Comparison of ENCODE assay signal across 21 cellular contexts in the genomic region with DNA sequence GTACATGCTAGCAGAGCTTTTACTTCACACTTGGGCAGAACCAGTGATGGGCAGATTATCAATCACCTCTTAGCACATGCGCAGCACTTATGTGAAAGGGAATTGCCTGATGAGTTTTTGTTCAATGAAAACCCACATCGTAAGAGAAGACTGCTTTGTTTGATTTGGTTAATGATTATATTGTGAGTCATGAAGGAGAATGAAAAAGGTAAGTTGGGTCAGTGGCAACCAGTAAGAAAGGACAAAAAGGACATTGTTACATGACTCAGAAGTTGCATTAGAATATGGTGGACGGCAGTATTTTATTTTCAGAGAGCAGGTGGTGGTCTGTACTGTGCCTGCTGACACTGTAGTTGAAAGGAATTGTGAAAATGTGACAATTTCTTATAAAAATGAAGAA.
DNase-seq lines count a peak whose midpoint lies in the region; ATAC-seq, FAIRE-seq and TF ChIP-seq lines count a peak whose summit lies in the region.
"Had no signal": no experiment of that assay in that cellular context is flagged by ENCODE, and none has a peak within 500 bp of the region (broad histone marks: within the 10 kb centered on the region; RNA-seq: fewer than 3 reads in every experiment).

No MANE protein-coding gene starts in this region.

- H3K9me3 ChIP-seq in Karpas-422 (ENCODE audit: low read length) (no peaks in the 10 kb centered on the region), liver (ENCODE audit: control insufficient read depth in 4 of 4, low read length in 3 of 4) (no peaks in the 10 kb centered on the region)
- H3K9me3 ChIP-seq: esophagus muscularis mucosa, uterus had no signal

- peak overlapping the region; percentile 50 for H3K27ac ChIP-seq in Karpas-422 (ENCODE audit: low read length)
- peak overlapping the region in 1 of 2 donors; percentile 52 for H3K27ac ChIP-seq in liver (ENCODE audit: low read depth in 1 of 2, low read length in 2 of 2)
- H3K27ac ChIP-seq: dorsolateral prefrontal cortex, esophagus muscularis mucosa, uterus had no signal

- H3K79me2 ChIP-seq in Karpas-422 (ENCODE audit: low read length): no peaks in the 10 kb centered on the region

- peak; percentile 43 to 48 for TF ChIP-seq RAD21 in liver (IDR thresholded peaks at IDR 0.05)

- TF ChIP-seq CTCF in bronchial epithelial cell (IDR thresholded peaks at IDR 0.05; ENCODE audit: insufficient read depth, low read length, severe bottlenecking) (no peak), liver (IDR thresholded peaks at IDR 0.05; ENCODE audit: low read depth, low read length, missing input control) (no peak)

- H4K20me1 ChIP-seq in Karpas-422 (ENCODE audit: insufficient read depth, low read depth, low read length): no peaks in the 10 kb centered on the region

- H3K9me2 ChIP-seq in Karpas-422 (replicated peaks; ENCODE audit: insufficient read depth, low read length): no peaks in the 10 kb centered on the region

- no peak overlapping the region for H2AFZ ChIP-seq in Karpas-422 (ENCODE audit: low read length)

- H3K4me1 ChIP-seq in Karpas-422 (ENCODE audit: low read length) (peaks cover 33% of the 10 kb centered on the region), liver (ENCODE audit: control insufficient read depth in 4 of 4, insufficient read depth in 4 of 4, low read length in 3 of 4) (peaks cover 0 to 6% (median 2%) of the 10 kb centered on the region in 4 donors)
- H3K4me1 ChIP-seq: esophagus muscularis mucosa, uterus had no signal

- FAIRE-seq in bronchial epithelial cell (lab: Jason Lieb, UNC): no peak
- FAIRE-seq: TTC549 had no signal

- H3K4me2 ChIP-seq in Karpas-422 (ENCODE audit: low read depth, low read length, poor library complexity, severe bottlenecking): no peak overlapping the region

- H3K27me3 ChIP-seq in Karpas-422 (ENCODE audit: low read length) (no peaks in the 10 kb centered on the region), bronchial epithelial cell (ENCODE audit: control insufficient read depth, insufficient read depth, low read length) (no peaks in the 10 kb centered on the region), liver (ENCODE audit: control insufficient read depth in 4 of 4, insufficient read depth in 4 of 4, low read length in 3 of 4) (no peaks in the 10 kb centered on the region)
- H3K27me3 ChIP-seq: dorsolateral prefrontal cortex, esophagus muscularis mucosa, uterus had no signal

- in situ Hi-C loops in ACHN (cut with HindIII; ENCODE audit: low pct_ligation_motif_present, low pct_unique_long_range_greater_than_20kb, low sequenced_read_pairs): no loop called here

- H3K36me3 ChIP-seq in Karpas-422 (ENCODE audit: insufficient read depth, low read length): no peaks in the 10 kb centered on the region; the same call in 1 of the 2 replicates
- no peaks in the 10 kb centered on the region for H3K36me3 ChIP-seq in bronchial epithelial cell (ENCODE audit: control insufficient read depth, insufficient read depth, low read length)
- no peaks in the 10 kb centered on the region for H3K36me3 ChIP-seq in liver (ENCODE audit: control insufficient read depth in 4 of 4, insufficient read depth in 3 of 4, low read depth in 1 of 4, low read length in 3 of 4)
- H3K36me3 ChIP-seq: esophagus muscularis mucosa, uterus had no signal

- WGBS in liver: 47% methylated on average over 3 of the region's 3 CpGs

- H3K9ac ChIP-seq in Karpas-422 (ENCODE audit: low read length) (no peak overlapping the region), liver (ENCODE audit: low read depth in 1 of 2, low read length in 2 of 2) (no peak overlapping the region)

- no peak for ATAC-seq in HG02588 (IDR thresholded peaks at IDR 0.05; ENCODE audit: unreplicated experiment)

- H3K4me3 ChIP-seq in Karpas-422 (ENCODE audit: low read length): no peak overlapping the region
- H3K4me3 ChIP-seq in bronchial epithelial cell (ENCODE audit: low read depth, low read length): no peak overlapping the region
- no peak overlapping the region for H3K4me3 ChIP-seq in liver (ENCODE audit: low read depth in 1 of 3, low read length in 3 of 3)
- H3K4me3 ChIP-seq: dorsolateral prefrontal cortex, esophagus muscularis mucosa, uterus had no signal

- DNase-seq in ACHN (peak; percentile 63), Karpas-422 (no peak), bronchial epithelial cell (ENCODE audit: low read depth) (peak; percentile 82), NCI-H748 treated with DMSO at 0.1 percent for 48 hours (lab: John Stamatoyannopoulos, UW) (no peak), activated gamma-delta T cell (lab: John Stamatoyannopoulos, UW) (no peak), NCI-H345 treated with DMSO at 0.1 percent for 48 hours (lab: John Stamatoyannopoulos, UW; ENCODE audit: unreplicated experiment) (no peak)
- DNase-seq: activated CD4-positive, alpha-beta T cell treated with anti-CD3 and anti-CD28 coated beads, Interleukin-2, amount 10 ng/mL, durations not matched to agents 7 days and 5 days; activated CD8-positive, alpha-beta memory T cell treated with anti-CD3 and anti-CD28 coated beads, Interleukin-2, amount 50 U/mL, for 48 hours; dorsolateral prefrontal cortex; glutamatergic neuron; HCEC 1CT; midbrain; MV-4-11; NCI-H2029 treated with DMSO at 0.1 percent for 48 hours; NCI-H524 treated with DMSO at 0.1 percent for 48 hours; nucleus accumbens; uterus had no signal

TF ChIP-seq in liver, 16 proteins besides CTCF, POLR2A, EP300 and RAD21:
- TF ChIP-seq YY1 (IDR thresholded peaks at IDR 0.05): peak; percentile 69
- TF ChIP-seq RXRA (IDR thresholded peaks at IDR 0.05): peak; percentile 9 to 54
- peak; percentile 45 to 96 for TF ChIP-seq JUND (IDR thresholded peaks at IDR 0.05)
- TF ChIP-seq, protein P1, sequence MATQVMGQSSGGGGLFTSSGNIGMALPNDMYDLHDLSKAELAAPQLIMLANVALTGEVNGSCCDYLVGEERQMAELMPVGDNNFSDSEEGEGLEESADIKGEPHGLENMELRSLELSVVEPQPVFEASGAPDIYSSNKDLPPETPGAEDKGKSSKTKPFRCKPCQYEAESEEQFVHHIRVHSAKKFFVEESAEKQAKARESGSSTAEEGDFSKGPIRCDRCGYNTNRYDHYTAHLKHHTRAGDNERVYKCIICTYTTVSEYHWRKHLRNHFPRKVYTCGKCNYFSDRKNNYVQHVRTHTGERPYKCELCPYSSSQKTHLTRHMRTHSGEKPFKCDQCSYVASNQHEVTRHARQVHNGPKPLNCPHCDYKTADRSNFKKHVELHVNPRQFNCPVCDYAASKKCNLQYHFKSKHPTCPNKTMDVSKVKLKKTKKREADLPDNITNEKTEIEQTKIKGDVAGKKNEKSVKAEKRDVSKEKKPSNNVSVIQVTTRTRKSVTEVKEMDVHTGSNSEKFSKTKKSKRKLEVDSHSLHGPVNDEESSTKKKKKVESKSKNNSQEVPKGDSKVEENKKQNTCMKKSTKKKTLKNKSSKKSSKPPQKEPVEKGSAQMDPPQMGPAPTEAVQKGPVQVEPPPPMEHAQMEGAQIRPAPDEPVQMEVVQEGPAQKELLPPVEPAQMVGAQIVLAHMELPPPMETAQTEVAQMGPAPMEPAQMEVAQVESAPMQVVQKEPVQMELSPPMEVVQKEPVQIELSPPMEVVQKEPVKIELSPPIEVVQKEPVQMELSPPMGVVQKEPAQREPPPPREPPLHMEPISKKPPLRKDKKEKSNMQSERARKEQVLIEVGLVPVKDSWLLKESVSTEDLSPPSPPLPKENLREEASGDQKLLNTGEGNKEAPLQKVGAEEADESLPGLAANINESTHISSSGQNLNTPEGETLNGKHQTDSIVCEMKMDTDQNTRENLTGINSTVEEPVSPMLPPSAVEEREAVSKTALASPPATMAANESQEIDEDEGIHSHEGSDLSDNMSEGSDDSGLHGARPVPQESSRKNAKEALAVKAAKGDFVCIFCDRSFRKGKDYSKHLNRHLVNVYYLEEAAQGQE (IDR thresholded peaks at IDR 0.05): no peak
- TF ChIP-seq EGR1 (IDR thresholded peaks at IDR 0.05; ENCODE audit: low read depth in 2 of 2): no peak
- TF ChIP-seq, protein P2, sequence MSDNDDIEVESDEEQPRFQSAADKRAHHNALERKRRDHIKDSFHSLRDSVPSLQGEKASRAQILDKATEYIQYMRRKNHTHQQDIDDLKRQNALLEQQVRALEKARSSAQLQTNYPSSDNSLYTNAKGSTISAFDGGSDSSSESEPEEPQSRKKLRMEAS (IDR thresholded peaks at IDR 0.05): peak; percentile 61
- TF ChIP-seq HNF4A (conservative IDR thresholded peaks at IDR 0.05): peak in 1 of 2 donors; percentile 41
- TF ChIP-seq, protein P3, sequence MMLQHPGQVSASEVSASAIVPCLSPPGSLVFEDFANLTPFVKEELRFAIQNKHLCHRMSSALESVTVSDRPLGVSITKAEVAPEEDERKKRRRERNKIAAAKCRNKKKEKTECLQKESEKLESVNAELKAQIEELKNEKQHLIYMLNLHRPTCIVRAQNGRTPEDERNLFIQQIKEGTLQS (IDR thresholded peaks at IDR 0.05): peak; percentile 48
- TF ChIP-seq SP1 (IDR thresholded peaks at IDR 0.05): peak; percentile 36
- peak; percentile 25 for TF ChIP-seq FOXA2 (IDR thresholded peaks at IDR 0.05)
- no peak for TF ChIP-seq GABPA (IDR thresholded peaks at IDR 0.05 in 1 of 2, conservative IDR thresholded peaks at IDR 0.05 in 1 of 2)

Comparison
In these comparisons a context has a peak if more than half of its experiments do, and no peak if none do; other contexts are left out.
1. DNase-seq: peak in ACHN (single experiment) and bronchial epithelial cell (single experiment); none in Karpas-422 (single experiment), NCI-H748 treated with DMSO at 0.1 percent for 48 hours (single experiment), activated gamma-delta T cell (single experiment) and NCI-H345 treated with DMSO at 0.1 percent for 48 hours (single experiment).